ENCODE assay signal across 8 cellular contexts in genomic region chr15:45714501-45715488, GRCh38.
DNase-seq lines count a peak whose midpoint lies in the region; ATAC-seq lines count a peak whose summit lies in the region.

No MANE protein-coding gene starts in this region.

- H3K4me2 ChIP-seq in trophoblast cell (ENCODE audit: low read length) = peak overlapping the region; percentile 43

- H3K4me1 ChIP-seq in trophoblast cell (ENCODE audit: control insufficient read depth in 1 of 2, insufficient read depth in 2 of 2, low read length in 2 of 2) = peaks cover 0 to 2% of the 10 kb centered on the region in 2 experiments

- no peak overlapping the region for H3K9ac ChIP-seq in trophoblast cell (ENCODE audit: low read length)

- ATAC-seq in GM18858 (IDR thresholded peaks at IDR 0.05; ENCODE audit: unreplicated experiment) = no peak

- no peaks in the 10 kb centered on the region for H3K79me2 ChIP-seq in trophoblast cell (ENCODE audit: control insufficient read depth, insufficient read depth, low read length, poor library complexity)

- no peaks in the 10 kb centered on the region for H3K9me3 ChIP-seq in trophoblast cell (ENCODE audit: insufficient read depth, low read depth, low read length)

- WGBS in trophoblast cell (ENCODE audit: extremely low coverage, insufficient coverage, insufficient read length) = no CpG with 5 or more reads among the region's 28 CpGs

- H4K12ac ChIP-seq in trophoblast cell (ENCODE audit: low read depth, low read length) = no peak overlapping the region

- no peak overlapping the region for H2AFZ ChIP-seq in trophoblast cell (ENCODE audit: insufficient read depth, low read length, poor library complexity)

- H3K18ac ChIP-seq in trophoblast cell (ENCODE audit: low read length) = no peak overlapping the region

- no peak overlapping the region for H4K8ac ChIP-seq in trophoblast cell (ENCODE audit: low read depth, low read length)

- no peaks in the 10 kb centered on the region for H3K36me3 ChIP-seq in trophoblast cell (ENCODE audit: control insufficient read depth in 1 of 2, insufficient read depth in 2 of 2, low read length in 2 of 2)

- no peak overlapping the region for H2BK12ac ChIP-seq in trophoblast cell (ENCODE audit: low read length)

- H2AK5ac ChIP-seq in trophoblast cell (ENCODE audit: low read length) = no peak overlapping the region

- no peaks in the 10 kb centered on the region for H3K79me1 ChIP-seq in trophoblast cell (ENCODE audit: low read length)

- no peak overlapping the region for H3K23ac ChIP-seq in trophoblast cell (ENCODE audit: low read length)

- no peak overlapping the region for H3K4ac ChIP-seq in trophoblast cell (ENCODE audit: low read depth, low read length)

- H3K27me3 ChIP-seq in trophoblast cell (ENCODE audit: insufficient read depth, low read length) = no peaks in the 10 kb centered on the region

- H3K14ac ChIP-seq in trophoblast cell (ENCODE audit: low read length) = no peak overlapping the region

- DNase-seq in SIG-M5 treated with dmso at 0.1 percent for 504 hours (lab: John Stamatoyannopoulos, UW; ENCODE audit: unreplicated experiment) (peak; percentile 21), SIG-M5 (lab: John Stamatoyannopoulos, UW) (no peak), HS-27A (ENCODE audit: low read depth) (peak; percentile 35), NOMO-1 treated with DMSO at 0.1 percent for 48 hours (lab: John Stamatoyannopoulos, UW; ENCODE audit: unreplicated experiment) (peak; percentile 68), glomerular visceral epithelial cell (ENCODE audit: extremely low spot score) (peak; percentile 43), trophoblast cell (peak; percentile 46 to 65)
- peak; percentile 38 for DNase-seq in activated naive CD4-positive, alpha-beta T cell treated with Interleukin-2 at 50 U/mL for 16 hours

- no peak overlapping the region for H2BK120ac ChIP-seq in trophoblast cell (ENCODE audit: insufficient read depth, low read length, poor library complexity)

- H3K4me3 ChIP-seq in trophoblast cell (ENCODE audit: low read depth, low read length) = no peak overlapping the region

- no peak overlapping the region for H4K91ac ChIP-seq in trophoblast cell (ENCODE audit: low read depth, low read length)

- no peak overlapping the region for H2BK5ac ChIP-seq in trophoblast cell (ENCODE audit: low read depth, low read length, poor library complexity)

- H3K27ac ChIP-seq in trophoblast cell (ENCODE audit: low read depth, low read length) = no peak overlapping the region
